ENCODE assay signal across 2 cellular contexts in the genomic region with DNA sequence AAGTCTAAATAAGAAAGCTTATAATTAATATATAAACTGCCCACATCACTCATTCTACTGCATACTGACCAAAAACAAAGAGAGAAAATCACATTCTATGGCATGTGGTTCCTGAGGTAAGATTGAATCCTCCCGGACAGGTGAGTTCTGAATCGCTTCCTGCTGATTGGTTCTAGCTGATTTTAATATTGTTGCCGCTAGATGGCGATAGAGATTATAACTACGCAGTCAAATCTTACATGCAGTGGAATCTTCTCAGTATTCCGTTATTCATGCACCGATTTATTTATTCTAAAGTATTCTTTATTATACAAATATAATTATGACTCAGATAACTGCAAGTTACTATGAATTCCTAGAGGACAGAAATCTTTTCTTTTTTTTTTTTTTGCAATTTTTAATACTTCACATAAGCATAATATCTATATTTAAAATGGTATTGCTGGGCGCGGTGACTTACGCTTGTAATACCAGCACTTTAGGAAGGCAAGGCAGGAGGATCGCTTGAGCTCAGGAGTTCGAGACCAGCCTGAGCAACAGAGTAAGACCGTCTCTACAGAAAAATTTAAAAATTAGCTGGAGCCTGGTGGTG.
TF ChIP-seq lines count a peak whose summit lies in the region.

No MANE protein-coding gene starts in this region.

TF ChIP-seq in HEK293T, 16 proteins besides CTCF, POLR2A, EP300 and RAD21:
- no peak for TF ChIP-seq L3MBTL2 (conservative IDR thresholded peaks at IDR 0.05)
- no peak for TF ChIP-seq TARDBP (IDR thresholded peaks at IDR 0.05)
- TF ChIP-seq FOXK2 (IDR thresholded peaks at IDR 0.05), result no peak
- no peak for TF ChIP-seq ELF4 (IDR thresholded peaks at IDR 0.05)
- no peak for TF ChIP-seq SUZ12 (IDR thresholded peaks at IDR 0.05)
- no peak for TF ChIP-seq NFRKB (IDR thresholded peaks at IDR 0.05)
- TF ChIP-seq SP1 (IDR thresholded peaks at IDR 0.05), result no peak
- no peak for TF ChIP-seq BHLHE40 (IDR thresholded peaks at IDR 0.05; ENCODE audit: borderline replicate concordance)
- TF ChIP-seq ZNF384 (IDR thresholded peaks at IDR 0.05), result no peak
- TF ChIP-seq CTBP1 (IDR thresholded peaks at IDR 0.05; ENCODE audit: borderline replicate concordance), result no peak
- TF ChIP-seq LEF1 (IDR thresholded peaks at IDR 0.05; ENCODE audit: borderline replicate concordance), result no peak
- TF ChIP-seq, protein P1, sequence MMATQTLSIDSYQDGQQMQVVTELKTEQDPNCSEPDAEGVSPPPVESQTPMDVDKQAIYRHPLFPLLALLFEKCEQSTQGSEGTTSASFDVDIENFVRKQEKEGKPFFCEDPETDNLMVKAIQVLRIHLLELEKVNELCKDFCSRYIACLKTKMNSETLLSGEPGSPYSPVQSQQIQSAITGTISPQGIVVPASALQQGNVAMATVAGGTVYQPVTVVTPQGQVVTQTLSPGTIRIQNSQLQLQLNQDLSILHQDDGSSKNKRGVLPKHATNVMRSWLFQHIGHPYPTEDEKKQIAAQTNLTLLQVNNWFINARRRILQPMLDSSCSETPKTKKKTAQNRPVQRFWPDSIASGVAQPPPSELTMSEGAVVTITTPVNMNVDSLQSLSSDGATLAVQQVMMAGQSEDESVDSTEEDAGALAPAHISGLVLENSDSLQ (IDR thresholded peaks at IDR 0.05), result no peak
- no peak for TF ChIP-seq FOXA1 (IDR thresholded peaks at IDR 0.05)
- TF ChIP-seq FOXM1 (IDR thresholded peaks at IDR 0.05; ENCODE audit: borderline replicate concordance), result no peak

TF ChIP-seq in H1, 55 proteins besides CTCF, POLR2A, EP300 and RAD21:
- TF ChIP-seq SUZ12 (IDR thresholded peaks at IDR 0.05; ENCODE audit: low read length) (no peak), KDM1A (IDR thresholded peaks at IDR 0.05; ENCODE audit: borderline replicate concordance, low read length) (no peak)
TF ChIP-seq in H1: peak in this region for 0.
